ENCODE assay signal across 27 cellular contexts in genomic region chr2:135832891-135833290, GRCh38. TPM values are rescaled to one million over a fixed set of nuclear protein-coding genes. Genes with fewer than 3 reads are reported as not detected.
"Had no signal": no experiment of that assay in that cellular context is flagged by ENCODE, and none has a peak within 500 bp of the region (broad histone marks: within the 10 kb centered on the region; RNA-seq: fewer than 3 reads in every experiment).

No MANE protein-coding gene starts in this region.

- H3K4me1 Mint-ChIP-seq: endodermal cell, mesothelial cell of epicardium, naive B cell had no signal

- H3K4me3 ChIP-seq: coronary artery, dorsolateral prefrontal cortex, esophagus squamous epithelium, gastrocnemius medialis, heart right ventricle, left lung, lower lobe of right lung, mucosa of descending colon had no signal

- H3K36me3 ChIP-seq: esophagus squamous epithelium, gastrocnemius medialis, heart right ventricle, left lung, lower lobe of right lung had no signal

- H3K9me3 Mint-ChIP-seq: effector memory CD8-positive, alpha-beta T cell; endodermal cell; mesothelial cell of epicardium; naive B cell had no signal

- H3K9me3 ChIP-seq: esophagus squamous epithelium, gastrocnemius medialis, heart right ventricle, left lung, lower lobe of right lung, mucosa of descending colon had no signal

- ATAC-seq: effector memory CD8-positive, alpha-beta T cell; esophagus mucosa; gastrocnemius medialis; heart right ventricle; left cardiac atrium; left lung; left ventricle myocardium superior; lower lobe of right lung; mucosa of descending colon had no signal

- H3K27ac ChIP-seq: coronary artery, dorsolateral prefrontal cortex, epithelial cell of prostate, esophagus squamous epithelium, gastrocnemius medialis, heart right ventricle, left lung, lower lobe of right lung had no signal

- H3K27me3 Mint-ChIP-seq: effector memory CD8-positive, alpha-beta T cell; naive B cell had no signal

- DNase-seq: dermis blood vessel endothelial cell; dorsolateral prefrontal cortex; effector CD8-positive, alpha-beta T cell; effector memory CD8-positive, alpha-beta T cell; endodermal cell; erythroblast; esophagus squamous epithelium; foreskin fibroblast; foreskin melanocyte; gastrocnemius medialis; glutamatergic neuron; heart right ventricle; hippocampal formation; left cardiac atrium; left lung; left ventricle myocardium superior; lower lobe of right lung; mesenchymal stem cell; mucosa of descending colon; naive B cell had no signal

- H3K27me3 ChIP-seq: esophagus squamous epithelium, gastrocnemius medialis, heart right ventricle, left lung had no signal

- H3K27ac Mint-ChIP-seq: endodermal cell, mesothelial cell of epicardium had no signal

- H3K4me1 ChIP-seq: esophagus squamous epithelium, gastrocnemius medialis, heart right ventricle, left lung, lower lobe of right lung had no signal

- H3K36me3 Mint-ChIP-seq: mesothelial cell of epicardium, naive B cell had no signal

- H3K4me3 Mint-ChIP-seq: effector memory CD8-positive, alpha-beta T cell; endodermal cell; mesothelial cell of epicardium; naive B cell had no signal

RNA-seq across cellular contexts. Expression of gene LCT, which starts 4.1 kb away (rescaled TPM):
- total RNA-seq: dermis blood vessel endothelial cell, esophagus mucosa, heart right ventricle, kidney epithelial cell, left cardiac atrium, left ventricle myocardium superior, lower lobe of right lung, lung microvascular endothelial cell, mesothelial cell of epicardium, myocyte had no signal
